In genomic region chr9:70053864-70054263, GRCh38 we compare ENCODE assay signal across 11 cellular contexts. TPM values are rescaled to one million over a fixed set of nuclear protein-coding genes. Genes with fewer than 3 reads are reported as not detected.
DNase-seq lines count a peak whose midpoint lies in the region; ATAC-seq and TF ChIP-seq lines count a peak whose summit lies in the region.
"Had no signal": no experiment of that assay in that cellular context is flagged by ENCODE, and none has a peak within 500 bp of the region (broad histone marks: within the 10 kb centered on the region; RNA-seq: fewer than 3 reads in every experiment).

No MANE protein-coding gene starts in this region.

- H3K36me3 Mint-ChIP-seq in CD14-positive monocyte (no peaks in the 10 kb centered on the region), nephron progenitor cell (ENCODE audit: low read depth) (no peaks in the 10 kb centered on the region)
- H3K36me3 Mint-ChIP-seq in activated naive CD8-positive, alpha-beta T cell treated with anti-CD3 and anti-CD28 coated beads, Interleukin-2, amount 50 U/mL, for 24 hours (ENCODE audit: low read depth), result no peaks in the 10 kb centered on the region

- H3K9me3 ChIP-seq in muscle layer of duodenum (ENCODE audit: control insufficient read depth in 1 of 2, low read length in 2 of 2), result no peaks in the 10 kb centered on the region
- H3K9me3 ChIP-seq: BLaER1 treated with 17β-estradiol and CSF1 and Interleukin-3, amounts not matched to agents 10 nM and 100 nM had no signal

- TF ChIP-seq CTCF in CD14-positive monocyte (IDR thresholded peaks at IDR 0.05) (no peak), nephron progenitor cell (IDR thresholded peaks at IDR 0.05) (no peak)

- no peak for ATAC-seq in activated naive CD8-positive, alpha-beta T cell treated with anti-CD3 and anti-CD28 coated beads, Interleukin-2, amount 50 U/mL, for 24 hours

- peaks cover 11 to 79% of the 10 kb centered on the region in 2 donors for H3K4me1 ChIP-seq in muscle layer of duodenum (ENCODE audit: control insufficient read depth in 1 of 2, insufficient read depth in 2 of 2, low read length in 2 of 2)

- H3K27ac Mint-ChIP-seq in CD14-positive monocyte, result peak overlapping the region in 4 of 7 donors; percentile 3 to 75 (median 12)
- no peak overlapping the region for H3K27ac Mint-ChIP-seq in nephron progenitor cell
- H3K27ac Mint-ChIP-seq in activated naive CD8-positive, alpha-beta T cell treated with anti-CD3 and anti-CD28 coated beads, Interleukin-2, amount 50 U/mL, for 24 hours, result no peak overlapping the region

- H3K36me3 ChIP-seq in muscle layer of duodenum (ENCODE audit: control insufficient read depth in 1 of 2, insufficient read depth in 2 of 2, low read length in 2 of 2), result no peaks in the 10 kb centered on the region
- H3K36me3 ChIP-seq: BLaER1 treated with 17β-estradiol and CSF1 and Interleukin-3, amounts not matched to agents 10 nM and 100 nM had no signal

- H3K4me3 Mint-ChIP-seq in CD14-positive monocyte (peak overlapping the region in 1 of 2 donors; percentile 41), nephron progenitor cell (no peak overlapping the region)
- no peak overlapping the region for H3K4me3 Mint-ChIP-seq in activated naive CD8-positive, alpha-beta T cell treated with anti-CD3 and anti-CD28 coated beads, Interleukin-2, amount 50 U/mL, for 24 hours

- intact Hi-C loops in CD14-positive monocyte (cut with micrococcal nuclease), result no loop called here

- DNase-seq in CD14-positive monocyte (ENCODE audit: low spot score) (no peak), NCI-H1092 (lab: John Stamatoyannopoulos, UW) (peak; percentile 19), astrocyte of the hippocampus (ENCODE audit: low read depth, low spot score) (peak; percentile 49), nephron progenitor cell (no peak), hypothalamus (lab: John Stamatoyannopoulos, UW) (no peak), NCI-H774 (lab: John Stamatoyannopoulos, UW) (no peak)
- DNase-seq in activated naive CD8-positive, alpha-beta T cell treated with anti-CD3 and anti-CD28 coated beads, Interleukin-2, amount 50 U/mL, for 24 hours, result no peak
- DNase-seq: erythroblast, Karpas-422 had no signal

- peak overlapping the region; percentile 50 for H3K27ac ChIP-seq in muscle layer of duodenum (ENCODE audit: low read length)

- H3K9me3 Mint-ChIP-seq in CD14-positive monocyte (peaks cover 0 to 2% (median 0%) of the 10 kb centered on the region in 7 donors), nephron progenitor cell (no peaks in the 10 kb centered on the region)
- H3K9me3 Mint-ChIP-seq in activated naive CD8-positive, alpha-beta T cell treated with anti-CD3 and anti-CD28 coated beads, Interleukin-2, amount 50 U/mL, for 24 hours, result no peaks in the 10 kb centered on the region

- H3K4me1 Mint-ChIP-seq in CD14-positive monocyte, result peaks cover 27% of the 10 kb centered on the region
- peaks cover 4% of the 10 kb centered on the region for H3K4me1 Mint-ChIP-seq in nephron progenitor cell
- no peaks in the 10 kb centered on the region for H3K4me1 Mint-ChIP-seq in activated naive CD8-positive, alpha-beta T cell treated with anti-CD3 and anti-CD28 coated beads, Interleukin-2, amount 50 U/mL, for 24 hours

- H3K4me3 ChIP-seq in muscle layer of duodenum (ENCODE audit: low read depth in 1 of 2, low read length in 2 of 2), result no peak overlapping the region
- H3K4me3 ChIP-seq: BLaER1 treated with 17β-estradiol and CSF1 and Interleukin-3, amounts not matched to agents 10 nM and 100 nM had no signal

- H3K27me3 Mint-ChIP-seq in CD14-positive monocyte (ENCODE audit: low read depth in 3 of 3) (no peaks in the 10 kb centered on the region), nephron progenitor cell (ENCODE audit: low read depth, poor library complexity) (peaks cover 12% of the 10 kb centered on the region)
- H3K27me3 Mint-ChIP-seq in activated naive CD8-positive, alpha-beta T cell treated with anti-CD3 and anti-CD28 coated beads, Interleukin-2, amount 50 U/mL, for 24 hours, result peaks cover 10% of the 10 kb centered on the region

- H3K27me3 ChIP-seq in muscle layer of duodenum (ENCODE audit: low read depth, low read length), result no peaks in the 10 kb centered on the region
- H3K27me3 ChIP-seq: BLaER1 treated with 17β-estradiol and CSF1 and Interleukin-3, amounts not matched to agents 10 nM and 100 nM had no signal

RNA-seq across cellular contexts. Expression of gene MAMDC2, which starts 10.2 kb away (rescaled TPM):
- under 1 TPM; 0.05 to 0.09 TPM for polyA plus RNA-seq in CD14-positive monocyte

Comparison
In these comparisons a context has a peak if more than half of its experiments do, and no peak if none do; other contexts are left out.
1. DNase-seq: peak in NCI-H1092 (single experiment) and astrocyte of the hippocampus (single experiment); none in CD14-positive monocyte (single experiment), nephron progenitor cell (single experiment), hypothalamus (0 of 51), activated naive CD8-positive, alpha-beta T cell treated with anti-CD3 and anti-CD28 coated beads, Interleukin-2, amount 50 U/mL, for 24 hours (single experiment) and NCI-H774 (single experiment).
2. H3K27ac Mint-ChIP-seq: peak in CD14-positive monocyte (4 of 7); none in nephron progenitor cell (single experiment) and activated naive CD8-positive, alpha-beta T cell treated with anti-CD3 and anti-CD28 coated beads, Interleukin-2, amount 50 U/mL, for 24 hours (single experiment).